Comparison of ENCODE assay signal across 19 cellular contexts in the genomic region with DNA sequence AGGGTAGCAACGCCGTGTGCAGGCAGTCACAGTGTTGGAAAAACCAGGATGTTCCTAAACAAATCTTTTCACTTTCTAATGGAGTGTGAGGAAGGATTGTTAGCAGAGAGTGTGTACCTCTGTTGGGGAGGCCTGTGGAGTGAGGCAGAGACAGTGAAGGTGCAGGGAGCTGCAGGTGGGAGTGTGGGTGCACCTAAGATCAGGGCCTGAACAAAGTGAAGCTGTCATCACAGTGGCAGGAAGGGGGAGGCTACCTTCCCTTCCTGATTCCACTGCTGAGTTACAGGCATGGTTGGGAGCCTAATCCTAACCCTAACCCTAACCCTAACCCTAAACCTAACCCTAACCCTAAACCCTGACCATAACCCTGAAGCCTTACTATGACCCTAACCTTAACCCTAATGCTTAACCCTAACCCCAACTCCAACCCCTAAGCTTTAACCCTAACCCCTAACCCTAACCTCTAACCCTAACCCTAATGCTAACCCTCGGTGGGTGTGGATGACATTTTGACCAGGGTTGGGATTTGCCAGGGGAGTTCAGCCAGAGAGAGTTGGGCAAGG.
A peak's percentile ranks its signal among the peaks of the same experiment; 100 is the strongest.
DNase-seq lines count a peak whose midpoint lies in the region; ATAC-seq and TF ChIP-seq lines count a peak whose summit lies in the region.
"Had no signal": no experiment of that assay in that cellular context is flagged by ENCODE, and none has a peak within 500 bp of the region (broad histone marks: within the 10 kb centered on the region; RNA-seq: fewer than 3 reads in every experiment).

No MANE protein-coding gene starts in this region.

- H3K36me3 Mint-ChIP-seq in central memory CD8-positive, alpha-beta T cell (ENCODE audit: insufficient read depth): peaks cover 6% of the 10 kb centered on the region
- H3K36me3 Mint-ChIP-seq in stimulated activated effector memory CD8-positive, alpha-beta T cell treated with anti-CD3 and anti-CD28 coated beads, Interleukin-12 subunit alpha, Interleukin-12 subunit beta, amount 100 ng/mL, for 72 hours: peaks cover 20% of the 10 kb centered on the region
- H3K36me3 Mint-ChIP-seq: naive B cell had no signal

- H4K20me1 ChIP-seq in PC-9 (ENCODE audit: insufficient read depth): no peaks in the 10 kb centered on the region

- H3K9me2 ChIP-seq in PC-9 (ENCODE audit: insufficient read depth): no peaks in the 10 kb centered on the region

- H3K9me3 Mint-ChIP-seq in central memory CD8-positive, alpha-beta T cell: no peaks in the 10 kb centered on the region
- H3K9me3 Mint-ChIP-seq in stimulated activated effector memory CD8-positive, alpha-beta T cell treated with anti-CD3 and anti-CD28 coated beads, Interleukin-12 subunit alpha, Interleukin-12 subunit beta, amount 100 ng/mL, for 72 hours: no peaks in the 10 kb centered on the region
- H3K9me3 Mint-ChIP-seq: activated B cell treated with CpG ODN at 0.5 μM for 24 hours had no signal

- TF ChIP-seq CTCF in Panc1 (IDR thresholded peaks at IDR 0.05): no peak
- no peak for TF ChIP-seq CTCF in PC-9 (conservative IDR thresholded peaks at IDR 0.05)

- no peaks in the 10 kb centered on the region for H3K27me3 Mint-ChIP-seq in central memory CD8-positive, alpha-beta T cell

- intact Hi-C loops in Panc1 (cut with micrococcal nuclease; ENCODE audit: unreplicated experiment) (no loop called here), PC-9 (cut with micrococcal nuclease; ENCODE audit: unreplicated experiment) (loop anchor here (10.0 kb wide), 1 partner anchor 159 kb away; a partner anchor contains a TSS)

- peak overlapping the region; percentile 98 for H3K27ac ChIP-seq in Panc1 (ENCODE audit: low read length)
- no peak overlapping the region for H3K27ac ChIP-seq in PC-9
- H3K27ac ChIP-seq: heart left ventricle had no signal

- no peak overlapping the region for H3K4me2 ChIP-seq in PC-9

- no peak overlapping the region for H2AFZ ChIP-seq in PC-9

- H3K4me1 Mint-ChIP-seq in central memory CD8-positive, alpha-beta T cell: peaks cover 66% of the 10 kb centered on the region
- H3K4me1 Mint-ChIP-seq in stimulated activated effector memory CD8-positive, alpha-beta T cell treated with anti-CD3 and anti-CD28 coated beads, Interleukin-12 subunit alpha, Interleukin-12 subunit beta, amount 100 ng/mL, for 72 hours: peaks cover 70% of the 10 kb centered on the region
- H3K4me1 Mint-ChIP-seq: activated B cell treated with CpG ODN at 0.5 μM for 24 hours had no signal

- H3K9me3 ChIP-seq in Panc1 (ENCODE audit: control insufficient read depth, insufficient read depth, low read depth, low read length) (no peaks in the 10 kb centered on the region; the same call in 1 of the 2 replicates), PC-9 (ENCODE audit: insufficient read depth, low read depth) (no peaks in the 10 kb centered on the region)

- H3K36me3 ChIP-seq in Panc1 (ENCODE audit: control insufficient read depth, insufficient read depth, low read length) (no peaks in the 10 kb centered on the region), PC-9 (ENCODE audit: low read depth) (no peaks in the 10 kb centered on the region)
- H3K36me3 ChIP-seq: heart left ventricle had no signal

- H3K79me2 ChIP-seq in PC-9 (ENCODE audit: low read depth): no peaks in the 10 kb centered on the region

- BruUV-seq in Panc1 (replicated peaks; lab: Mats Ljungman, UMichigan) (no TSS peak), PC-9 (replicated peaks; lab: Mats Ljungman, UMichigan) (no TSS peak)

- peak; percentile 8; the same call in 1 of the 2 replicates for ATAC-seq in Panc1
- no peak for ATAC-seq in central memory CD8-positive, alpha-beta T cell (replicated peaks; ENCODE audit: extremely low read depth, poor library complexity, severe bottlenecking)
- no peak for ATAC-seq in stimulated activated effector memory CD8-positive, alpha-beta T cell treated with anti-CD3 and anti-CD28 coated beads, Interleukin-12 subunit alpha, Interleukin-12 subunit beta, amount 100 ng/mL, for 72 hours
- ATAC-seq: Right ventricle myocardium inferior had no signal

- POLR2A ChIA-PET in Panc1 (lab: Charles Lee): no interaction called here
- POLR2A ChIA-PET in PC-9 (lab: Charles Lee; ENCODE audit: unreplicated experiment): no interaction called here

- peaks cover 27% of the 10 kb centered on the region for H3F3A ChIP-seq in PC-9 (ENCODE audit: insufficient read depth, low read depth)

- H3K27me3 ChIP-seq in Panc1 (ENCODE audit: control insufficient read depth, insufficient read depth, low read length): no peaks in the 10 kb centered on the region
- H3K27me3 ChIP-seq in PC-9 (ENCODE audit: insufficient read depth, low read depth): no peaks in the 10 kb centered on the region
- H3K27me3 ChIP-seq: heart left ventricle had no signal

- in situ Hi-C loops in Panc1 (cut with HindIII; ENCODE audit: low pct_unique_long_range_greater_than_20kb, low sequenced_read_pairs): no loop called here

- peak overlapping the region; percentile 66 for H3K27ac Mint-ChIP-seq in central memory CD8-positive, alpha-beta T cell (ENCODE audit: low read depth)
- peak overlapping the region; percentile 74 for H3K27ac Mint-ChIP-seq in stimulated activated effector memory CD8-positive, alpha-beta T cell treated with anti-CD3 and anti-CD28 coated beads, Interleukin-12 subunit alpha, Interleukin-12 subunit beta, amount 100 ng/mL, for 72 hours
- H3K27ac Mint-ChIP-seq: activated B cell treated with CpG ODN at 0.5 μM for 24 hours had no signal

- CTCF ChIA-PET in Panc1 (lab: Charles Lee): interaction anchor here (0.7 kb wide), 1 partner anchor 72 kb away, joined by 3 read pairs; no protein-coding TSS in a partner anchor
- CTCF ChIA-PET in PC-9 (lab: Charles Lee): interaction anchor here (0.6 kb wide), 1 partner anchor 615 kb away, joined by 12 read pairs; no protein-coding TSS in a partner anchor

- no peak overlapping the region for H3K4me3 ChIP-seq in Panc1 (ENCODE audit: low read depth in 2 of 2, low read length in 2 of 2)
- no peak overlapping the region for H3K4me3 ChIP-seq in PC-9
- H3K4me3 ChIP-seq: heart left ventricle, lung had no signal

- DNase-seq in activated CD8-positive, alpha-beta memory T cell treated with anti-CD3 and anti-CD28 coated beads for 24 hours: peak; percentile 49
- no peak for DNase-seq in activated CD8-positive, alpha-beta memory T cell treated with anti-CD3 and anti-CD28 coated beads, Interleukin-2, amount 50 U/mL, for 4 hours
- DNase-seq in Panc1 (ENCODE audit: low read depth, low spot score) (no peak), PC-9 (no peak), NCI-H226 (no peak)
- no peak for DNase-seq in central memory CD8-positive, alpha-beta T cell (ENCODE audit: low spot score in 2 of 2)
- DNase-seq in stimulated activated effector memory CD8-positive, alpha-beta T cell treated with anti-CD3 and anti-CD28 coated beads, Interleukin-12 subunit alpha, Interleukin-12 subunit beta, amount 100 ng/mL, for 72 hours (ENCODE audit: low spot score in 2 of 2): no peak
- DNase-seq in activated effector memory CD4-positive, alpha-beta T cell treated with Interleukin-2 at 50 U/mL for 16 hours: no peak
- DNase-seq: activated B cell treated with CpG ODN at 0.5 μM for 24 hours; C1 segment of cervical spinal cord; caudate nucleus; DMS153; heart left ventricle; naive B cell; NCI-H526; small intestine; stimulated activated CD4-positive, alpha-beta T cell treated with anti-CD3 and anti-CD28 coated beads, Interleukin-4, amount 100 ng/mL, for 1 hour had no signal

- H3K4me1 ChIP-seq in Panc1 (ENCODE audit: control insufficient read depth, insufficient read depth, low read length) (peaks cover 14% of the 10 kb centered on the region), PC-9 (replicated peaks; ENCODE audit: insufficient read depth) (peaks cover 31% of the 10 kb centered on the region)

- no peak overlapping the region for H3K4me3 Mint-ChIP-seq in central memory CD8-positive, alpha-beta T cell
- H3K4me3 Mint-ChIP-seq in stimulated activated effector memory CD8-positive, alpha-beta T cell treated with anti-CD3 and anti-CD28 coated beads, Interleukin-12 subunit alpha, Interleukin-12 subunit beta, amount 100 ng/mL, for 72 hours: peak overlapping the region; percentile 60
- H3K4me3 Mint-ChIP-seq: activated B cell treated with CpG ODN at 0.5 μM for 24 hours, naive B cell had no signal
